Comparison of ENCODE assay signal across 8 cellular contexts in the genomic region with DNA sequence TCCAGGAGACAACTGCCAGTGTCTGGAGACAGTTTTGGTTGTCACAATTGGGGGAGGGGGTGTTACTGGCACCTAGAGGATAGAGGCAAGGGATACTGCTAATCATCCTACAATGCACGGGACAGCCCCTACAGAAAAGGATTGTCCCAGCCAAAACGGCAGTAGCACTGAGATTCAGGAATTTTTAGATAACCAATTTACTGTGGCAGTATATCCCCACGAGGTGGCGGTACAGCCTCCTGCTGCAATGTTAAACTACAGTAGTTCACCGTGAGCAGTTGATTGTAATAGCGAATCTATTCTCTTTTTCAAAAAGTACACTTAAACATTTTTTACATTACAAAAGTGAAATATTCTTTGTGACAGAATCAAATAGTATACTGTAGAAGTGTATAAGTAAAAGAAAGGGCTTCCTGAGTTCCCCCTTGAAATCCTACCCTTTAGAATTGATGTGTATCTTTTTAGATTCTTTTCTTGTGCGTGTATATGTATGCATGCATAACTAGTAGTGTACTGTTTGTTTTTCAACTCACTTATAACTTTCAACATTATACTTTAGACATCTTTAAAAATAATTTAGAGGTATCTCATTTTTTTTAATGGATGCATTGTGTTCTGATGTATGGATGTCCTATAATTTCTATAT. TPM values are rescaled to one million over a fixed set of nuclear protein-coding genes. Genes with fewer than 3 reads are reported as not detected.
DNase-seq lines count a peak whose midpoint lies in the region; ATAC-seq and TF ChIP-seq lines count a peak whose summit lies in the region.
"Not testable (repeated sequence)": the region's sequence is repeated elsewhere in the genome, so short reads cannot be mapped to it uniquely, and the experiment has no call there.

No MANE protein-coding gene starts in this region.

- H3K4me1 Mint-ChIP-seq in T-helper 17 cell; endothelial cell (ENCODE audit: unreplicated experiment): not testable (repeated sequence)

- H3K9me3 ChIP-seq in T-helper 17 cell (ENCODE audit: control insufficient read depth, low read length, poor library complexity, severe bottlenecking); right lobe of liver; vagina: not testable (repeated sequence)

- TF ChIP-seq POLR2A in right lobe of liver (IDR thresholded peaks at IDR 0.05); vagina (IDR thresholded peaks at IDR 0.05): not testable (repeated sequence)

- not testable (repeated sequence) for H3K36me3 Mint-ChIP-seq in T-helper 17 cell (ENCODE audit: low read depth); endothelial cell (ENCODE audit: low read depth, unreplicated experiment)

- H3K36me3 ChIP-seq in right lobe of liver, vagina: not testable (repeated sequence)

- H3K4me1 ChIP-seq in right lobe of liver, vagina: not testable (repeated sequence)

- WGBS in right lobe of liver (ENCODE audit: insufficient coverage, low coverage, low lambda C conversion rate, missing lambda C conversion rate): 4% methylated on average over 7 of the region's 7 CpGs

- not testable (repeated sequence) for H3K27ac Mint-ChIP-seq in T-helper 17 cell; endothelial cell (ENCODE audit: unreplicated experiment)

- peak; percentile 47 for TF ChIP-seq CTCF in GM12872 (IDR thresholded peaks at IDR 0.05; ENCODE audit: insufficient read depth, low read depth, low read length)
- peak; percentile 46 for TF ChIP-seq CTCF in endothelial cell (IDR thresholded peaks at IDR 0.05; ENCODE audit: unreplicated experiment)
- peak; percentile 40 to 65 (median 60) for TF ChIP-seq CTCF in right lobe of liver (IDR thresholded peaks at IDR 0.05)
- TF ChIP-seq CTCF in vagina (IDR thresholded peaks at IDR 0.05): peak in 2 of 3 experiments; percentile 30 to 37

- DNase-seq in NCI-H1694 treated with DMSO at 0.1 percent for 48 hours (lab: John Stamatoyannopoulos, UW) (peak; percentile 36), T-helper 17 cell (peak; percentile 29 to 49 (median 32)), endothelial cell (ENCODE audit: low spot score) (peak; percentile 65), right lobe of liver (peak; percentile 48 to 65 (median 60))
- peak; percentile 39 for DNase-seq in activated T-helper 9 cell treated with anti-CD3 and anti-CD28 coated beads, Interleukin-2, amount 50 U/mL, for 16 hours (ENCODE audit: low read depth)
- peak; percentile 24 to 32 for DNase-seq in stimulated activated CD4-positive, alpha-beta T cell treated with anti-CD3 and anti-CD28 coated beads, Interleukin-15, amount 100 ng/mL, for 1 hour (ENCODE audit: low read depth in 1 of 2, low spot score in 1 of 2)
- DNase-seq in vagina (ENCODE audit: extremely low spot score in 2 of 2): not testable (repeated sequence)

- not testable (repeated sequence) for H3K4me3 ChIP-seq in right lobe of liver, vagina

- peak; percentile 77 for ATAC-seq in T-helper 17 cell
- ATAC-seq in right lobe of liver: peak; percentile 88 to 94 (median 90)

- not testable (repeated sequence) for H3K9me3 Mint-ChIP-seq in endothelial cell (ENCODE audit: unreplicated experiment)

- H3K4me3 Mint-ChIP-seq in T-helper 17 cell; endothelial cell (ENCODE audit: unreplicated experiment): not testable (repeated sequence)

- H3K27ac ChIP-seq in right lobe of liver, vagina: not testable (repeated sequence)

- not testable (repeated sequence) for H3K27me3 ChIP-seq in right lobe of liver, vagina

- H3K27me3 Mint-ChIP-seq in T-helper 17 cell; endothelial cell (ENCODE audit: unreplicated experiment): not testable (repeated sequence)

- intact Hi-C loops in right lobe of liver (cut with DNase I); vagina (cut with DNase I): not testable (repeated sequence)

RNA-seq across cellular contexts. Expression of a gene that starts 30.4 kb away (rescaled TPM):
- 1 to 10 TPM; 4.5 to 4.6 TPM for total RNA-seq in T-helper 17 cell
- 14.2 TPM for total RNA-seq in endothelial cell (ENCODE audit: unreplicated experiment)
- 1 to 10 TPM in 3 of 6 experiments, under 1 TPM in 3; 0.44 to 1.6 (median 1.1) TPM for total RNA-seq in right lobe of liver
- 13.3 TPM for total RNA-seq in vagina

RNA-seq across cellular contexts. Expression of a gene that starts 31.4 kb away (rescaled TPM):
- not detected for total RNA-seq in T-helper 17 cell
- not detected for total RNA-seq in endothelial cell (ENCODE audit: unreplicated experiment)
- total RNA-seq in right lobe of liver: 1 to 10 TPM in 1 of 6 experiments, under 1 TPM in 4, not detected in 1; 0.12 to 1.0 (median 0.31) TPM
- total RNA-seq in vagina: 0.25 TPM
